ENCODE assay signal across 25 cellular contexts in genomic region chr3:187843654-187844053, GRCh38.
A peak's percentile ranks its signal among the peaks of the same experiment; 100 is the strongest.
DNase-seq lines count a peak whose midpoint lies in the region; ATAC-seq and TF ChIP-seq lines count a peak whose summit lies in the region.
"Had no signal": no experiment of that assay in that cellular context is flagged by ENCODE, and none has a peak within 500 bp of the region (broad histone marks: within the 10 kb centered on the region; RNA-seq: fewer than 3 reads in every experiment).

No MANE protein-coding gene starts in this region.

- H3K4me1 Mint-ChIP-seq in endodermal cell: peaks cover 8% of the 10 kb centered on the region
- H3K4me1 Mint-ChIP-seq: B cell had no signal

- DNase-seq in mammary epithelial cell (no peak), breast epithelium (ENCODE audit: low spot score in 2 of 2) (no peak), endodermal cell (peak; percentile 43), left ventricle myocardium superior (peak; percentile 58), foreskin keratinocyte (no peak), colonic mucosa (no peak)
- DNase-seq in activated CD4-positive, alpha-beta T cell treated with anti-CD3 and anti-CD28 coated beads for 1 hour: no peak
- DNase-seq: CD8-positive, alpha-beta T cell; DMS 273 treated with DMSO at 0.1 percent for 48 hours; DMS79; EL; HCEC 1CT; IMR-90; KG1; MG63; NCI-H1105 treated with DMSO at 0.1 percent for 48 hours; NCI-H2029; NCI-H446; NCI-H524 treated with DMSO at 0.1 percent for 48 hours; NCI-H82; NK-92 treated with Interleukin-12 subunit alpha and Interleukin-12 subunit beta, amount 100 ng/mL, for 24 hours; PC-3 had no signal

- peak overlapping the region; percentile 5 for H2AFZ ChIP-seq in mammary epithelial cell (ENCODE audit: low read depth, low read length)

- H3K36me3 Mint-ChIP-seq in endodermal cell (ENCODE audit: low read depth): no peaks in the 10 kb centered on the region
- H3K36me3 Mint-ChIP-seq: CD8-positive, alpha-beta T cell had no signal

- ATAC-seq in left ventricle myocardium superior: peak; percentile 87
- ATAC-seq in foreskin keratinocyte: no peak
- ATAC-seq: CD8-positive, alpha-beta T cell; PC-3 had no signal

- H4K20me1 ChIP-seq in mammary epithelial cell (ENCODE audit: insufficient read depth, low read length): no peaks in the 10 kb centered on the region

- H3K27me3 Mint-ChIP-seq in endodermal cell (ENCODE audit: insufficient read depth): no peaks in the 10 kb centered on the region

- CTCF ChIA-PET in mammary epithelial cell (lab: Charles Lee; ENCODE audit: low non-redundant PET): no interaction called here

- H3K9me3 ChIP-seq in mammary epithelial cell (replicated peaks; ENCODE audit: insufficient read depth, low read length) (no peaks in the 10 kb centered on the region), breast epithelium (no peaks in the 10 kb centered on the region), endodermal cell (ENCODE audit: control insufficient read depth, low read length) (no peaks in the 10 kb centered on the region), colonic mucosa (no peaks in the 10 kb centered on the region)
- H3K9me3 ChIP-seq: MG63 had no signal

- peaks cover 7% of the 10 kb centered on the region for H3K4me1 ChIP-seq in mammary epithelial cell (ENCODE audit: insufficient read depth, low read length)
- H3K4me1 ChIP-seq in breast epithelium: no peaks in the 10 kb centered on the region
- H3K4me1 ChIP-seq in endodermal cell (ENCODE audit: control insufficient read depth, insufficient read depth, low read length): peaks cover 6% of the 10 kb centered on the region
- no peaks in the 10 kb centered on the region for H3K4me1 ChIP-seq in foreskin keratinocyte
- no peaks in the 10 kb centered on the region for H3K4me1 ChIP-seq in colonic mucosa

- no peaks in the 10 kb centered on the region for H3K9me3 Mint-ChIP-seq in endodermal cell
- H3K9me3 Mint-ChIP-seq: CD8-positive, alpha-beta T cell had no signal

- H3K27ac ChIP-seq in mammary epithelial cell (ENCODE audit: insufficient read depth, low read depth, low read length) (no peak overlapping the region), breast epithelium (no peak overlapping the region), endodermal cell (ENCODE audit: low read depth, low read length) (no peak overlapping the region), foreskin keratinocyte (no peak overlapping the region), colonic mucosa (no peak overlapping the region)
- H3K27ac ChIP-seq: 22Rv1, C4-2B had no signal

- WGBS in mammary epithelial cell (ENCODE audit: low coverage, missing lambda C conversion rate): 78% methylated on average over 4 of the region's 4 CpGs
- 89 to 94% methylated on average over 2 to 4 of the region's 4 CpGs for WGBS in endodermal cell (ENCODE audit: insufficient coverage in 1 of 2, insufficient read length in 1 of 2), 2 experiments

- H3K27me3 ChIP-seq in mammary epithelial cell (ENCODE audit: insufficient read depth, low read length) (no peaks in the 10 kb centered on the region), breast epithelium (no peaks in the 10 kb centered on the region), endodermal cell (ENCODE audit: control insufficient read depth, insufficient read depth, low read length, poor library complexity, severe bottlenecking) (no peaks in the 10 kb centered on the region), foreskin keratinocyte (no peaks in the 10 kb centered on the region), colonic mucosa (no peaks in the 10 kb centered on the region)
- H3K27me3 ChIP-seq: MG63 had no signal

- intact Hi-C loops in mammary epithelial cell (cut with micrococcal nuclease): no loop called here
- intact Hi-C loops in breast epithelium (cut with DNase I; ENCODE audit: low total_unique reads): no loop called here
- intact Hi-C loops in left ventricle myocardium superior (cut with micrococcal nuclease): no loop called here
- intact Hi-C loops in colonic mucosa (cut with DNase I): no loop called here

- no peak for TF ChIP-seq POLR2A in breast epithelium (IDR thresholded peaks at IDR 0.05)

- no peak overlapping the region for H3K27ac Mint-ChIP-seq in endodermal cell
- H3K27ac Mint-ChIP-seq: B cell; CD8-positive, alpha-beta T cell had no signal

- dilution Hi-C loops in mammary epithelial cell (cut with HindIII; ENCODE audit: low sequenced_read_pairs): no loop called here

- no TSS peak for BruUV-seq in mammary epithelial cell (replicated peaks; lab: Mats Ljungman, UMichigan)

- no peaks in the 10 kb centered on the region for H3K79me2 ChIP-seq in mammary epithelial cell (ENCODE audit: insufficient read depth, low read length)

- H3K4me3 ChIP-seq in mammary epithelial cell (replicated peaks in 1 of 3; ENCODE audit: insufficient read depth in 1 of 3, low read depth in 2 of 3, low read length in 3 of 3) (no peak overlapping the region), breast epithelium (no peak overlapping the region), endodermal cell (ENCODE audit: low read length) (peak overlapping the region; percentile 4), colonic mucosa (no peak overlapping the region)
- H3K4me3 ChIP-seq: MG63 had no signal

- H3K9ac ChIP-seq in mammary epithelial cell (ENCODE audit: insufficient read depth, low read length) (no peak overlapping the region), endodermal cell (ENCODE audit: extremely low read depth, low read length, poor library complexity, severe bottlenecking) (no peak overlapping the region), colonic mucosa (ENCODE audit: low read depth in 2 of 2, low read length in 2 of 2) (no peak overlapping the region)

- in situ Hi-C loops in mammary epithelial cell (cut with MboI; ENCODE audit: low sequenced_read_pairs in 2 of 2): no loop called here

- H3K4me3 Mint-ChIP-seq in endodermal cell: no peak overlapping the region
- H3K4me3 Mint-ChIP-seq: B cell; CD8-positive, alpha-beta T cell had no signal

- TF ChIP-seq CTCF in mammary epithelial cell (conservative IDR thresholded peaks at IDR 0.05 in 1 of 2, IDR thresholded peaks at IDR 0.05 in 1 of 2; ENCODE audit: extremely low read depth in 1 of 2, insufficient read depth in 1 of 2, low read depth in 1 of 2, low read length in 2 of 2) (no peak), breast epithelium (IDR thresholded peaks at IDR 0.05) (no peak), endodermal cell (conservative IDR thresholded peaks at IDR 0.05) (no peak), foreskin keratinocyte (conservative IDR thresholded peaks at IDR 0.05) (no peak), colonic mucosa (IDR thresholded peaks at IDR 0.05) (no peak)

- H3K36me3 ChIP-seq in mammary epithelial cell (ENCODE audit: insufficient read depth, low read length) (no peaks in the 10 kb centered on the region), breast epithelium (no peaks in the 10 kb centered on the region), endodermal cell (ENCODE audit: control insufficient read depth, insufficient read depth, low read length) (no peaks in the 10 kb centered on the region), colonic mucosa (no peaks in the 10 kb centered on the region)
- H3K36me3 ChIP-seq: MG63 had no signal

- H3K4me2 ChIP-seq in mammary epithelial cell (ENCODE audit: insufficient read depth, low read depth, low read length): no peak overlapping the region

Comparison
In these comparisons a context has a peak if more than half of its experiments do, and no peak if none do; other contexts are left out.
1. DNase-seq: peak in endodermal cell (single experiment) and left ventricle myocardium superior (single experiment); none in mammary epithelial cell (single experiment), breast epithelium (0 of 2), activated CD4-positive, alpha-beta T cell treated with anti-CD3 and anti-CD28 coated beads for 1 hour (single experiment), foreskin keratinocyte (0 of 2) and colonic mucosa (single experiment).